8 cellular contexts compared by ENCODE assay signal in the genomic region with DNA sequence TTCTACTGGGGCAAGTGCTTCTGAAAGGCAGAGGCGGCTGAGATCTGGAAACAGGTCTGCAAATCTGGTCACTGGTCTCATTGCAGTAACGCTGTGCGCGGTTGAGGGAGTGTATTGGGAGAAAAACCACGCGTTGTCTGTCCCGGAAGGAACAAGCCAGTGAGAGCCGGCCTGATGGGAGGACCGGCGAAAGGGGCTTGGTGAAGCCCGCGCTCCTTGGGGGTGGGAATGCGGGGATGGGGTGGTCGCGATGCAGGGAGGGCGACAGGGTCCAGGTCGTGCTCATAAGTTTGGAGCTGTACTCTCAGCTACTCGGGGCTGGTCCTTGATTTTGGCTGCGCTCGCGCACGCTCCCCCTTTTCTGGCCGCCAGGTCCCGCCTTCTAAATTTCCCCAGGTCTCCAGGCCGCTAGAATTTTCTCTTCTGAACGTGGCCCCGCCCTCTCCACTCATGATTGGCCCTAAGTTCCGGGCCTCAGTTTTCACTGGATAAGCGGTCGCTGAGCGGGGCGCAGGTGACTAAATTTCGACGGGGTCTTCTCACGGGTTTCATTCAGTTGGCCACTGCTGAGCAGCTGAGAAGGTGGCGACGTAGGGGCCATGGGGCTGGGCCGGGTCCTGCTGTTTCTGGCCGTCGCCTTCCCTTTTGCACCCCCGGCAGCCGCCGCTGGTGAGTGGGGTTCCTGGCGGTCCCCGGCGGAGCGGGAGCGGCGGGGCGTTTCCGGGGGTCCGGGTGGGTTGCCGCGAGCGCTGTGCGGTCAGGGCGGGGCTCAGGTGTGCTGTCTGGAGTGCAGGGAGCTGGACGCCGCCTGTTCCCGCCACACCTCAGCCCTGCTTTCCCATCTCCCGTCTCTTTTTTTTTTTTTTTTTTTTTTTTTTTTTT. TPM values are rescaled to one million over a fixed set of nuclear protein-coding genes. Genes with fewer than 3 reads are reported as not detected.
DNase-seq lines count a peak whose midpoint lies in the region; ATAC-seq and TF ChIP-seq lines count a peak whose summit lies in the region.

A gene (plus strand): TSS at position 551 of the 882 bp plus-strand sequence. CDS start 49 bp downstream, at position 600.

- no peaks in the 10 kb centered on the region for H3K9me3 ChIP-seq in HAP-1

- H3K9me3 Mint-ChIP-seq in activated CD4-positive, alpha-beta T cell treated with anti-CD3 and anti-CD28 coated beads for 36 hours (ENCODE audit: low read depth) = no peaks in the 10 kb centered on the region

- H3K27me3 Mint-ChIP-seq in activated CD4-positive, alpha-beta T cell treated with anti-CD3 and anti-CD28 coated beads for 36 hours = no peaks in the 10 kb centered on the region

- H3K4me1 ChIP-seq in HAP-1 = peaks cover 21% of the 10 kb centered on the region

- POLR2A ChIA-PET in activated CD4-positive, alpha-beta T cell treated with anti-CD3 and anti-CD28 coated beads for 36 hours (lab: Charles Lee) = interaction anchor here (0.7 to 1.7 kb wide), 4 partner anchors 35 to 95 kb away, joined by 3 to 8 read pairs (median 3); a partner anchor contains a TSS

- in situ Hi-C loops in HAP-1 (cut with MboI; ENCODE audit: low sequenced_read_pairs) = no loop called here

- TF ChIP-seq CTCF in choroid plexus epithelial cell (conservative IDR thresholded peaks at IDR 0.05; ENCODE audit: low read depth, low read length) = no peak

- DNase-seq in EH (ENCODE audit: low read depth) (peak; percentile 81), HAP-1 (ENCODE audit: low spot score in 2 of 2) (peak; percentile 92), NCI-H146 treated with DMSO at 0.1 percent for 48 hours (lab: John Stamatoyannopoulos, UW; ENCODE audit: unreplicated experiment) (peak; percentile 12), choroid plexus epithelial cell (ENCODE audit: low read depth) (peak; percentile 87), kidney tubule cell (ENCODE audit: low spot score) (peak; percentile 88), NCI-H1092 treated with DMSO at 0.1 percent for 48 hours (lab: John Stamatoyannopoulos, UW) (no peak)
- peak; percentile 91 for DNase-seq in activated CD4-positive, alpha-beta T cell treated with anti-CD3 and anti-CD28 coated beads for 36 hours
- DNase-seq in stimulated activated CD4-positive, alpha-beta T cell treated with anti-CD3 and anti-CD28 coated beads, Interleukin-2, amount 100 ng/mL, for 24 hours = peak; percentile 86 to 90

- peaks cover 9% of the 10 kb centered on the region for H3K36me3 Mint-ChIP-seq in activated CD4-positive, alpha-beta T cell treated with anti-CD3 and anti-CD28 coated beads for 36 hours (ENCODE audit: low read depth)

- intact Hi-C loops in activated CD4-positive, alpha-beta T cell treated with anti-CD3 and anti-CD28 coated beads for 36 hours (cut with DNase I, micrococcal nuclease) = loop anchor here (1.0 to 5.0 kb wide), 4 partner anchors 100 to 296 kb away; a partner anchor contains a TSS

- no peaks in the 10 kb centered on the region for H3K27me3 ChIP-seq in HAP-1 (ENCODE audit: low read depth)

- H3K4me3 Mint-ChIP-seq in activated CD4-positive, alpha-beta T cell treated with anti-CD3 and anti-CD28 coated beads for 36 hours = peak within 1 kb of the TSS; percentile 79

- H3K27ac Mint-ChIP-seq in activated CD4-positive, alpha-beta T cell treated with anti-CD3 and anti-CD28 coated beads for 36 hours = peak within 1 kb of the TSS; percentile 87

- peak within 1 kb of the TSS; percentile 46 for H3K4me3 ChIP-seq in HAP-1
- H3K4me3 ChIP-seq in choroid plexus epithelial cell (ENCODE audit: low read depth, low read length) = peak within 1 kb of the TSS; percentile 77

- H3K36me3 ChIP-seq in HAP-1 (replicated peaks) = no peaks in the 10 kb centered on the region

- H3K4me1 Mint-ChIP-seq in activated CD4-positive, alpha-beta T cell treated with anti-CD3 and anti-CD28 coated beads for 36 hours = peaks cover 63% of the 10 kb centered on the region

- CTCF ChIA-PET in activated CD4-positive, alpha-beta T cell treated with anti-CD3 and anti-CD28 coated beads for 36 hours (lab: Charles Lee) = interaction anchor here (1.0 to 1.9 kb wide), 6 partner anchors 19 to 163 kb away, joined by 3 to 6 read pairs (median 4); a partner anchor contains a TSS

- ATAC-seq in activated CD4-positive, alpha-beta T cell treated with anti-CD3 and anti-CD28 coated beads for 36 hours = peak; percentile 75

RNA-seq across cellular contexts. Expression of the gene that starts here (rescaled TPM):
- 10 to 100 TPM; 19.6 to 19.7 TPM for total RNA-seq in activated CD4-positive, alpha-beta T cell treated with anti-CD3 and anti-CD28 coated beads for 36 hours
